In the genomic region with DNA sequence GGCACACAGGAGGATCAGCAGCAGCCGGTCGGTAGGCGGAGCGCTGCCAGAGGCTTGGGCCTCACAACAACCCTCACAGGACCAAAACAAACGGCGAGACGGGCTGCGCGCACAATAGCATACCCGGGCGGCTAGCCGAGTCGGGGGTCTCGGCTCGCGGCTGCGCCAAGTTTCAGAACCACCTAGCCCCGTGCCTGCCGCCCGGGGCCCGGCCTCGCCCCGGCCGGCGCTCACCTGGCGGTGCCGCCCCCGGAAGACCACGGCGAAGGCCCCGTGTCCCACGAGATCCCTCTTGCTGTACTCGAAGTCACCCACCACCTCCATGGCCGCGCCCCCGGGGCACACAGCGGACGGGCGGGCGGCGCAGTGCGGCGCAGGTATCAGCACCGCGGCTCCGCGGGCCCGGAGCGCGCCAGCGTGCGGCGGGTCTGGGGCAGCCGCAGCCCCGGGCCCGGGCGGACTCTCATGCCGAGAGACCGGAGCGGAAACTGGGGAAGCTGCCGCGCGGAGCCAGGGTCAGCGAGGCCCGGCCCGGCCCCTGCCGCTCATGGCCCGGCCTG, we compare ENCODE assay signal across 8 cellular contexts. TPM values are rescaled to one million over a fixed set of nuclear protein-coding genes. Genes with fewer than 3 reads are reported as not detected.
DNase-seq lines count a peak whose midpoint lies in the region; ATAC-seq, FAIRE-seq and TF ChIP-seq lines count a peak whose summit lies in the region.

No MANE protein-coding gene starts in this region.

- dilution Hi-C loops in endothelial cell of umbilical vein (cut with MboI; ENCODE audit: extremely low pct_ligation_motif_present, low sequenced_read_pairs) = no loop called here

- H3K14ac ChIP-seq in mesenchymal stem cell (ENCODE audit: low read length in 2 of 2) = peak overlapping the region; percentile 89 to 97

- H2AFZ ChIP-seq in endothelial cell of umbilical vein (ENCODE audit: low read depth, low read length) (peak overlapping the region; percentile 77), mesenchymal stem cell (ENCODE audit: low read depth, low read length) (peak overlapping the region; percentile 87)

- H2BK12ac ChIP-seq in mesenchymal stem cell (ENCODE audit: low read length in 2 of 2) = peak overlapping the region in 1 of 2 experiments; percentile 26

- peak overlapping the region; percentile 90 to 93 for H3K18ac ChIP-seq in mesenchymal stem cell (ENCODE audit: low read depth in 1 of 2, low read length in 2 of 2)

- no peaks in the 10 kb centered on the region for H4K20me1 ChIP-seq in endothelial cell of umbilical vein (replicated peaks; ENCODE audit: control insufficient read depth, extremely low read depth, insufficient read depth, low read length)

- no peaks in the 10 kb centered on the region for H3K27me3 ChIP-seq in endothelial cell of umbilical vein (ENCODE audit: control insufficient read depth in 2 of 2, insufficient read depth in 2 of 2, low read length in 2 of 2)
- H3K27me3 ChIP-seq in mesenchymal stem cell (ENCODE audit: control insufficient read depth in 1 of 2, insufficient read depth in 1 of 2, low read length in 2 of 2) = no peaks in the 10 kb centered on the region

- peak overlapping the region; percentile 87 to 97 (median 95) for H3K4me3 ChIP-seq in endothelial cell of umbilical vein (replicated peaks in 1 of 3; ENCODE audit: insufficient read depth in 1 of 3, low read depth in 1 of 3, low read length in 3 of 3)
- H3K4me3 ChIP-seq in mesenchymal stem cell (ENCODE audit: insufficient read depth in 1 of 2, low read depth in 1 of 2, low read length in 2 of 2) = peak overlapping the region; percentile 82 to 91

- peak; percentile 45 for ATAC-seq in HG02588 (IDR thresholded peaks at IDR 0.05; ENCODE audit: unreplicated experiment)

- peak overlapping the region; percentile 93 for H2BK15ac ChIP-seq in mesenchymal stem cell (ENCODE audit: low read depth, poor library complexity, severe bottlenecking)

- H3K9me3 ChIP-seq in endothelial cell of umbilical vein (replicated peaks; ENCODE audit: control insufficient read depth, insufficient read depth, low read length) = no peaks in the 10 kb centered on the region
- H3K9me3 ChIP-seq in mesenchymal stem cell (ENCODE audit: control insufficient read depth, low read length) = no peaks in the 10 kb centered on the region

- H3K36me3 ChIP-seq in endothelial cell of umbilical vein (ENCODE audit: control insufficient read depth in 2 of 2, extremely low read depth in 1 of 2, insufficient read depth in 2 of 2, low read length in 2 of 2) = no peaks in the 10 kb centered on the region
- peaks cover 0 to 16% of the 10 kb centered on the region in 2 experiments for H3K36me3 ChIP-seq in mesenchymal stem cell (ENCODE audit: control insufficient read depth in 1 of 2, insufficient read depth in 2 of 2, low read depth in 1 of 2, low read length in 2 of 2)

- no peak for FAIRE-seq in endothelial cell of umbilical vein (lab: Jason Lieb, UNC)

- H3K23ac ChIP-seq in mesenchymal stem cell (ENCODE audit: low read length in 2 of 2) = peak overlapping the region in 1 of 2 experiments; percentile 42

- peaks cover 5% of the 10 kb centered on the region for H3K79me2 ChIP-seq in endothelial cell of umbilical vein (ENCODE audit: control insufficient read depth, insufficient read depth, low read length)

- no peak for TF ChIP-seq POLR2A in endothelial cell of umbilical vein (IDR thresholded peaks at IDR 0.05; ENCODE audit: low read depth, low read length)

- peaks cover 6% of the 10 kb centered on the region for H3K4me1 ChIP-seq in endothelial cell of umbilical vein (ENCODE audit: control insufficient read depth, extremely low read depth, insufficient read depth, low read length)
- H3K4me1 ChIP-seq in mesenchymal stem cell (ENCODE audit: control insufficient read depth, insufficient read depth, low read depth, low read length) = peaks cover 7% of the 10 kb centered on the region

- intact Hi-C loops in endothelial cell of umbilical vein (cut with micrococcal nuclease) = loop anchor here (1.0 to 10.0 kb wide), 3 partner anchors 35 to 142 kb away; a partner anchor contains a TSS

- H2BK5ac ChIP-seq in mesenchymal stem cell (ENCODE audit: low read depth, low read length, poor library complexity, severe bottlenecking) = no peak overlapping the region

- BruUV-seq in endothelial cell of umbilical vein (replicated peaks; lab: Mats Ljungman, UMichigan) = no TSS peak

- TF ChIP-seq CTCF in endothelial cell of umbilical vein (IDR thresholded peaks at IDR 0.05; ENCODE audit: extremely low read depth in 1 of 2, insufficient read depth in 1 of 2, low read depth in 1 of 2, low read length in 2 of 2) = peak; percentile 10 to 46

- WGBS in mesenchymal stem cell = under 1% methylated on average over 49 of the region's 68 CpGs

- POLR2A ChIA-PET in endothelial cell of umbilical vein (lab: Charles Lee) = no interaction called here

- peak overlapping the region; percentile 90 for H4K91ac ChIP-seq in mesenchymal stem cell (ENCODE audit: low read length)

- H2AK5ac ChIP-seq in mesenchymal stem cell (ENCODE audit: low read length, severe bottlenecking) = no peak overlapping the region

- H2BK120ac ChIP-seq in mesenchymal stem cell (ENCODE audit: low read depth, low read length) = peak overlapping the region; percentile 49

- peak overlapping the region; percentile 97 for H4K8ac ChIP-seq in mesenchymal stem cell (ENCODE audit: low read length)

- H3K4me2 ChIP-seq in endothelial cell of umbilical vein (ENCODE audit: insufficient read depth, low read length) = peak overlapping the region; percentile 97
- H3K4me2 ChIP-seq in mesenchymal stem cell (ENCODE audit: low read length, poor library complexity, severe bottlenecking) = peak overlapping the region; percentile 63

- CTCF ChIA-PET in endothelial cell of umbilical vein (lab: Charles Lee) = interaction anchor here (1.2 to 2.0 kb wide), 2 partner anchors 13 to 143 kb away, joined by 5 to 6 read pairs; no protein-coding TSS in a partner anchor

- H3K27ac ChIP-seq in endothelial cell of umbilical vein (ENCODE audit: insufficient read depth, low read depth, low read length) (peak overlapping the region; percentile 64), mesenchymal stem cell (ENCODE audit: low read length, poor library complexity, severe bottlenecking) (no peak overlapping the region)

- peak overlapping the region; percentile 90 to 91 for H3K4ac ChIP-seq in mesenchymal stem cell (ENCODE audit: low read depth in 1 of 2, low read length in 2 of 2)

- H3K9me1 ChIP-seq in endothelial cell of umbilical vein (replicated peaks; ENCODE audit: control insufficient read depth, extremely low read depth, insufficient read depth, low read length) = no peaks in the 10 kb centered on the region

- H3K79me1 ChIP-seq in mesenchymal stem cell (replicated peaks; ENCODE audit: low read length, poor library complexity, severe bottlenecking) = peaks cover 11% of the 10 kb centered on the region

- H3K9ac ChIP-seq in endothelial cell of umbilical vein (replicated peaks; ENCODE audit: extremely low read depth, insufficient read depth, low read length) (peak overlapping the region; percentile 90), mesenchymal stem cell (ENCODE audit: low read length) (peak overlapping the region; percentile 87)

- DNase-seq in EL (peak; percentile 68), NCI-H524 treated with DMSO at 0.1 percent for 48 hours (lab: John Stamatoyannopoulos, UW) (peak; percentile 48), endothelial cell of umbilical vein (ENCODE audit: low read depth, low spot score) (peak; percentile 71), mesenchymal stem cell (peak; percentile 71)
- peak in 2 of 3 experiments; percentile 18 to 32 for DNase-seq in activated CD8-positive, alpha-beta memory T cell treated with anti-CD3 and anti-CD28 coated beads for 48 hours (ENCODE audit: low read depth in 2 of 3, low spot score in 2 of 3)
- DNase-seq in stimulated activated CD4-positive, alpha-beta T cell treated with anti-CD3 and anti-CD28 coated beads, TNF-alpha, amount 100 ng/mL, for 48 hours (ENCODE audit: low read depth in 3 of 3) = peak in 2 of 3 donors; percentile 12 to 39
- no peak for DNase-seq in NK-92 treated with Interleukin-12 subunit alpha and Interleukin-12 subunit beta, amount 100 ng/mL, for 24 hours (lab: John Stamatoyannopoulos, UW)

TF ChIP-seq in endothelial cell of umbilical vein, 7 proteins besides CTCF, POLR2A, EP300 and RAD21:
- TF ChIP-seq POLR2AphosphoS5 (IDR thresholded peaks at IDR 0.05; ENCODE audit: insufficient read depth, low read depth, low read length) = peak; percentile 23
- TF ChIP-seq MYC (IDR thresholded peaks at IDR 0.05; ENCODE audit: low read depth, low read length) = no peak
- TF ChIP-seq EZH2 (IDR thresholded peaks at IDR 0.05; ENCODE audit: borderline replicate concordance, low read depth, low read length, severe bottlenecking) = no peak
- TF ChIP-seq JUN (IDR thresholded peaks at IDR 0.05; ENCODE audit: borderline replicate concordance, insufficient read depth, insufficient read length, low read depth) = no peak
- TF ChIP-seq FOS (IDR thresholded peaks at IDR 0.05; ENCODE audit: borderline replicate concordance, insufficient read depth, low read length) = no peak

RNA-seq across cellular contexts. Expression of a gene that starts 0.6 kb away (rescaled TPM):
- 17.6 and 19.3 TPM in 2 replicates for total RNA-seq in endothelial cell of umbilical vein
- 26.7 and 33.7 TPM in 2 replicates for polyA plus RNA-seq in endothelial cell of umbilical vein
- polyA plus RNA-seq in endothelial cell of umbilical vein (2011; cell fraction: cytosol; rRNA removed) = 17.6 and 20.1 TPM in 2 replicates
- 52.2 and 64.8 TPM in 2 replicates for polyA plus RNA-seq in endothelial cell of umbilical vein (2011; cell fraction: nucleus; rRNA removed)
- polyA plus RNA-seq in endothelial cell of umbilical vein (2012) = 14.2 and 22.0 TPM in 2 replicates
- polyA minus RNA-seq in endothelial cell of umbilical vein = 66.0 and 94.4 TPM in 2 replicates
- polyA minus RNA-seq in endothelial cell of umbilical vein (2011; cell fraction: cytosol; rRNA and poly(A)+ RNA removed) = not detected
- 44.3 and 83.8 TPM in 2 replicates for polyA minus RNA-seq in endothelial cell of umbilical vein (2011; cell fraction: nucleus; rRNA and poly(A)+ RNA removed)
- 9.4 TPM for polyA plus RNA-seq in mesenchymal stem cell (2013, experiment 1 of 2)
- 9.0 TPM for polyA plus RNA-seq in mesenchymal stem cell (2013, experiment 2 of 2)
